In the genomic region with DNA sequence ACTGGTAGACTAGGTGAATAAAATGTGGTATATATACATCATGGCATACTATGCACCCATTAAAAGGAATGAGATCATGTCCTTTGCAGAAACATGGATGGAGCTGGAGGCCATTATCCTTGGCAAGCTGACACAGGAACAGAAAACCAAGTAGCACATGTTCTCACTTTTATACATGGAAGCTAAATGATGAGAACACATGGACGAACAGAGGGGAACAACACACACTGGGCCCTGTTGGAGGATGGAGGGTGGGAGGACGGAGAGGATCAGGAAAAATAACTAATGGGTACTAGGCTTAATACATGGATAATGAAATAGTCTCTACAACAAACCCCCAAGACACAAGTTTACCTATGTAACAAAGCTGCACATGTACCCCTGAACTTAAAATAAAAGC, we compare ENCODE assay signal across 28 cellular contexts.
"Had no signal": no experiment of that assay in that cellular context is flagged by ENCODE, and none has a peak within 500 bp of the region (broad histone marks: within the 10 kb centered on the region; RNA-seq: fewer than 3 reads in every experiment).

No MANE protein-coding gene starts in this region.

- H3K27ac ChIP-seq: colonic mucosa, coronary artery, dorsolateral prefrontal cortex, epithelial cell of prostate, esophagus muscularis mucosa, esophagus squamous epithelium, foreskin keratinocyte, gastrocnemius medialis, gastroesophageal sphincter, heart left ventricle, heart right ventricle had no signal

- H3K9me3 ChIP-seq: colonic mucosa, esophagus muscularis mucosa, esophagus squamous epithelium, gastrocnemius medialis, gastroesophageal sphincter, heart left ventricle, heart right ventricle had no signal

- H3K4me3 ChIP-seq: colonic mucosa, coronary artery, dorsolateral prefrontal cortex, esophagus muscularis mucosa, esophagus squamous epithelium, gastrocnemius medialis, gastroesophageal sphincter, heart left ventricle, heart right ventricle had no signal

- H3K27me3 ChIP-seq: colonic mucosa, dorsolateral prefrontal cortex, esophagus muscularis mucosa, esophagus squamous epithelium, foreskin keratinocyte, gastrocnemius medialis, gastroesophageal sphincter, heart left ventricle, heart right ventricle had no signal

- ATAC-seq: effector memory CD8-positive, alpha-beta T cell; esophagus mucosa; foreskin keratinocyte; gastrocnemius medialis; gastroesophageal sphincter; heart left ventricle; heart right ventricle had no signal

- FAIRE-seq: colon, endometrium, endothelial cell of umbilical vein, frontal cortex had no signal

- DNase-seq: colonic mucosa; cortex of kidney; dermis blood vessel endothelial cell; dorsolateral prefrontal cortex; effector CD4-positive, alpha-beta T cell; effector CD8-positive, alpha-beta T cell; effector memory CD4-positive, alpha-beta T cell; effector memory CD8-positive, alpha-beta T cell; endodermal cell; erythroblast; esophagus squamous epithelium; foreskin fibroblast; foreskin keratinocyte; foreskin melanocyte; gastrocnemius medialis; glutamatergic neuron; head of caudate nucleus; heart left ventricle; heart right ventricle had no signal

- H3K4me1 ChIP-seq: colonic mucosa, esophagus muscularis mucosa, esophagus squamous epithelium, foreskin keratinocyte, gastrocnemius medialis, gastroesophageal sphincter, heart left ventricle, heart right ventricle had no signal

- H3K36me3 ChIP-seq: colonic mucosa, esophagus muscularis mucosa, esophagus squamous epithelium, gastrocnemius medialis, gastroesophageal sphincter, heart left ventricle, heart right ventricle had no signal
